In the genomic region with DNA sequence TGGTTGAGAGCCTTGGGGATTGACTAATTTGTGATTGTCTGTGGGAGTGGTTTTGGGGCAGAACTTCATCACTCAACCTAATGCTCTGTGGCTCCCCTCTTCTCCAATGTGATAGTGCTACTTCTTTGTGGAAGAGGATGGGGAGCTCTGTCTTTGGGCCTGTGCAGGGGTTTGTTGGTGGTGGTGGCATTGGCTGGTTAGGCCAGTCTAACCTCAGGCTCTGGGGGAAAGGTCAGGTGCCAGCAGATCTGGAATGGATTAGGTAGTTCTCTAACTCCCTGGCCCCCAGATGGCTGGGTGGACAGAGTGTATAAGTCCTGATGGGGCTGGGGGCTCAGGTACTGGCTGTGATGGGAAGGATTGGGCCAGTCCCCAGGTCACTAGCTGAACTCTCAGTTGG, we compare ENCODE assay signal across 31 cellular contexts.
"Had no signal": no experiment of that assay in that cellular context is flagged by ENCODE, and none has a peak within 500 bp of the region (broad histone marks: within the 10 kb centered on the region; RNA-seq: fewer than 3 reads in every experiment).

No MANE protein-coding gene starts in this region.

- H3K4me1 ChIP-seq: adrenal gland, body of pancreas, esophagus squamous epithelium, gastroesophageal sphincter had no signal

- DNase-seq: activated CD4-positive, alpha-beta memory T cell treated with anti-CD3 and anti-CD28 coated beads for 36 hours; activated CD4-positive, alpha-beta T cell treated with anti-CD3 and anti-CD28 coated beads for 36 hours; activated CD4-positive, alpha-beta T cell treated with anti-CD3 and anti-CD28 coated beads, Interleukin-2, amount 10 ng/mL, durations not matched to agents 24 days and 14 days; activated CD4-positive, CD25-positive, alpha-beta regulatory T cell; activated CD4-positive, CD25-positive, alpha-beta regulatory T cell treated with anti-CD3 and anti-CD28 coated beads, Interleukin-2, amount 50 U/mL, for 72 hours; activated CD8-positive, alpha-beta memory T cell treated with anti-CD3 and anti-CD28 coated beads, Interleukin-2, amount 10 ng/mL, durations not matched to agents 7 days and 5 days; activated CD8-positive, alpha-beta memory T cell treated with anti-CD3 and anti-CD28 coated beads, Interleukin-2, amount 50 U/mL, for 4 hours; activated CD8-positive, alpha-beta T cell treated with anti-CD3 and anti-CD28 coated beads, Interleukin-2, amount 10 ng/mL, durations not matched to agents 7 days and 5 days; activated effector memory CD4-positive, alpha-beta T cell treated with anti-CD3 and anti-CD28 coated beads, Interleukin-2, amount 50 U/mL, for 16 hours; activated naive CD4-positive, alpha-beta T cell treated with anti-CD3 and anti-CD28 coated beads for 36 hours; activated naive CD8-positive, alpha-beta T cell treated with anti-CD3 and anti-CD28 coated beads for 36 hours; activated naive CD8-positive, alpha-beta T cell treated with anti-CD3 and anti-CD28 coated beads, Interleukin-2, amount 50 U/mL, for 24 hours; activated T-cell treated with anti-CD3 and anti-CD28 coated beads, Interleukin-2, amount 50 U/mL, for 1 hour; activated T-cell treated with anti-CD3 and anti-CD28 coated beads, Interleukin-2, amount 50 U/mL, for 48 hours; adrenal gland; amygdala; aorta; body of pancreas; caudate nucleus; cortex of kidney; dermis blood vessel endothelial cell; effector CD4-positive, alpha-beta T cell; effector memory CD8-positive, alpha-beta T cell; erythroblast; esophagus squamous epithelium; foreskin melanocyte; T-helper 2 cell had no signal

- H3K27me3 ChIP-seq: adrenal gland, body of pancreas had no signal

- H3K9me3 Mint-ChIP-seq: activated CD4-positive, alpha-beta memory T cell treated with anti-CD3 and anti-CD28 coated beads for 36 hours; activated CD4-positive, alpha-beta T cell treated with anti-CD3 and anti-CD28 coated beads, Interleukin-2, amount 10 ng/mL, durations not matched to agents 24 days and 14 days; activated naive CD4-positive, alpha-beta T cell treated with anti-CD3 and anti-CD28 coated beads for 36 hours; activated naive CD4-positive, alpha-beta T cell treated with anti-CD3 and anti-CD28 coated beads, Interleukin-2, amount 50 U/mL, for 24 hours; activated naive CD8-positive, alpha-beta T cell treated with anti-CD3 and anti-CD28 coated beads for 36 hours; activated naive CD8-positive, alpha-beta T cell treated with anti-CD3 and anti-CD28 coated beads, Interleukin-2, amount 50 U/mL, for 24 hours; activated T-helper 1 cell treated with anti-CD3 and anti-CD28 coated beads, Interleukin-12 subunit alpha, Interleukin-12 subunit beta, Interleukin-2, Interleukin-4 antibody, amounts not matched to agents 30 ng/mL and 10 ng/mL and 1 ng/mL, durations not matched to agents 14 hours and 24 hours and 36 hours; activated T-helper 2 cell treated with anti-CD3 and anti-CD28 coated beads, Interferon-gamma antibody, Interleukin-2, Interleukin-4, amounts not matched to agents 10 μg/mL and 5 μg/mL and 100 μg/mL, durations not matched to agents 14 hours and 24 hours and 36 hours; effector memory CD8-positive, alpha-beta T cell had no signal

- H3K36me3 Mint-ChIP-seq: activated CD4-positive, alpha-beta memory T cell treated with anti-CD3 and anti-CD28 coated beads for 36 hours; activated CD8-positive, alpha-beta memory T cell treated with anti-CD3 and anti-CD28 coated beads, Interleukin-2, amount 10 ng/mL, durations not matched to agents 7 days and 5 days; activated naive CD4-positive, alpha-beta T cell treated with anti-CD3 and anti-CD28 coated beads, Interleukin-2, amount 50 U/mL, for 24 hours; activated naive CD8-positive, alpha-beta T cell treated with anti-CD3 and anti-CD28 coated beads for 36 hours had no signal

- H3K9me3 ChIP-seq: adrenal gland, body of pancreas, esophagus squamous epithelium had no signal

- ATAC-seq: activated CD4-positive, alpha-beta T cell treated with anti-CD3 and anti-CD28 coated beads for 36 hours; activated CD8-positive, alpha-beta memory T cell treated with anti-CD3 and anti-CD28 coated beads, Interleukin-2, amount 10 ng/mL, durations not matched to agents 7 days and 5 days; activated CD8-positive, alpha-beta T cell treated with anti-CD3 and anti-CD28 coated beads, Interleukin-2, amount 10 ng/mL, durations not matched to agents 7 days and 5 days; activated naive CD8-positive, alpha-beta T cell treated with anti-CD3 and anti-CD28 coated beads, Interleukin-2, amount 50 U/mL, for 24 hours; body of pancreas; effector memory CD8-positive, alpha-beta T cell; gastroesophageal sphincter had no signal

- H3K4me1 Mint-ChIP-seq: activated CD4-positive, alpha-beta T cell treated with anti-CD3 and anti-CD28 coated beads for 36 hours; activated CD4-positive, alpha-beta T cell treated with anti-CD3 and anti-CD28 coated beads, Interleukin-2, amount 10 ng/mL, durations not matched to agents 24 days and 14 days; activated CD8-positive, alpha-beta memory T cell treated with anti-CD3 and anti-CD28 coated beads, Interleukin-2, amount 10 ng/mL, durations not matched to agents 7 days and 5 days; activated naive CD4-positive, alpha-beta T cell treated with anti-CD3 and anti-CD28 coated beads, Interleukin-2, amount 50 U/mL, for 24 hours; activated naive CD8-positive, alpha-beta T cell treated with anti-CD3 and anti-CD28 coated beads for 36 hours; activated naive CD8-positive, alpha-beta T cell treated with anti-CD3 and anti-CD28 coated beads, Interleukin-2, amount 50 U/mL, for 24 hours had no signal

- H3K27ac ChIP-seq: adrenal gland, body of pancreas, esophagus squamous epithelium, gastroesophageal sphincter had no signal

- H3K4me3 ChIP-seq: adrenal gland, body of pancreas, esophagus squamous epithelium, gastroesophageal sphincter had no signal

- H3K36me3 ChIP-seq: adrenal gland, esophagus squamous epithelium, gastroesophageal sphincter had no signal

- H3K4me3 Mint-ChIP-seq: activated CD4-positive, alpha-beta memory T cell treated with anti-CD3 and anti-CD28 coated beads for 36 hours; activated CD4-positive, alpha-beta T cell treated with anti-CD3 and anti-CD28 coated beads for 36 hours; activated CD4-positive, alpha-beta T cell treated with anti-CD3 and anti-CD28 coated beads, Interleukin-2, amount 10 ng/mL, durations not matched to agents 24 days and 14 days; activated CD8-positive, alpha-beta memory T cell treated with anti-CD3 and anti-CD28 coated beads, Interleukin-2, amount 10 ng/mL, durations not matched to agents 7 days and 5 days; activated CD8-positive, alpha-beta T cell treated with anti-CD3 and anti-CD28 coated beads, Interleukin-2, amount 10 ng/mL, durations not matched to agents 7 days and 5 days; activated naive CD4-positive, alpha-beta T cell treated with anti-CD3 and anti-CD28 coated beads for 36 hours; activated naive CD4-positive, alpha-beta T cell treated with anti-CD3 and anti-CD28 coated beads, Interleukin-2, amount 50 U/mL, for 24 hours; activated naive CD8-positive, alpha-beta T cell treated with anti-CD3 and anti-CD28 coated beads for 36 hours; activated naive CD8-positive, alpha-beta T cell treated with anti-CD3 and anti-CD28 coated beads, Interleukin-2, amount 50 U/mL, for 24 hours; activated T-helper 1 cell treated with anti-CD3 and anti-CD28 coated beads, Interleukin-12 subunit alpha, Interleukin-12 subunit beta, Interleukin-2, Interleukin-4 antibody, amounts not matched to agents 30 ng/mL and 10 ng/mL and 1 ng/mL, durations not matched to agents 14 hours and 24 hours and 36 hours; effector memory CD8-positive, alpha-beta T cell had no signal

- H3K27ac Mint-ChIP-seq: activated CD4-positive, alpha-beta memory T cell treated with anti-CD3 and anti-CD28 coated beads for 36 hours; activated CD4-positive, alpha-beta T cell treated with anti-CD3 and anti-CD28 coated beads for 36 hours; activated CD4-positive, alpha-beta T cell treated with anti-CD3 and anti-CD28 coated beads, Interleukin-2, amount 10 ng/mL, durations not matched to agents 24 days and 14 days; activated CD8-positive, alpha-beta memory T cell treated with anti-CD3 and anti-CD28 coated beads, Interleukin-2, amount 10 ng/mL, durations not matched to agents 7 days and 5 days; activated CD8-positive, alpha-beta T cell treated with anti-CD3 and anti-CD28 coated beads, Interleukin-2, amount 10 ng/mL, durations not matched to agents 7 days and 5 days; activated naive CD4-positive, alpha-beta T cell treated with anti-CD3 and anti-CD28 coated beads for 36 hours; activated naive CD4-positive, alpha-beta T cell treated with anti-CD3 and anti-CD28 coated beads, Interleukin-2, amount 50 U/mL, for 24 hours; activated naive CD8-positive, alpha-beta T cell treated with anti-CD3 and anti-CD28 coated beads for 36 hours; activated naive CD8-positive, alpha-beta T cell treated with anti-CD3 and anti-CD28 coated beads, Interleukin-2, amount 50 U/mL, for 24 hours; activated T-helper 1 cell treated with anti-CD3 and anti-CD28 coated beads, Interleukin-12 subunit alpha, Interleukin-12 subunit beta, Interleukin-2, Interleukin-4 antibody, amounts not matched to agents 30 ng/mL and 10 ng/mL and 1 ng/mL, durations not matched to agents 14 hours and 24 hours and 36 hours; activated T-helper 2 cell treated with anti-CD3 and anti-CD28 coated beads, Interferon-gamma antibody, Interleukin-2, Interleukin-4, amounts not matched to agents 10 μg/mL and 5 μg/mL and 100 μg/mL, durations not matched to agents 14 hours and 24 hours and 36 hours; effector memory CD8-positive, alpha-beta T cell had no signal
